14 cellular contexts compared by ENCODE assay signal in the genomic region with DNA sequence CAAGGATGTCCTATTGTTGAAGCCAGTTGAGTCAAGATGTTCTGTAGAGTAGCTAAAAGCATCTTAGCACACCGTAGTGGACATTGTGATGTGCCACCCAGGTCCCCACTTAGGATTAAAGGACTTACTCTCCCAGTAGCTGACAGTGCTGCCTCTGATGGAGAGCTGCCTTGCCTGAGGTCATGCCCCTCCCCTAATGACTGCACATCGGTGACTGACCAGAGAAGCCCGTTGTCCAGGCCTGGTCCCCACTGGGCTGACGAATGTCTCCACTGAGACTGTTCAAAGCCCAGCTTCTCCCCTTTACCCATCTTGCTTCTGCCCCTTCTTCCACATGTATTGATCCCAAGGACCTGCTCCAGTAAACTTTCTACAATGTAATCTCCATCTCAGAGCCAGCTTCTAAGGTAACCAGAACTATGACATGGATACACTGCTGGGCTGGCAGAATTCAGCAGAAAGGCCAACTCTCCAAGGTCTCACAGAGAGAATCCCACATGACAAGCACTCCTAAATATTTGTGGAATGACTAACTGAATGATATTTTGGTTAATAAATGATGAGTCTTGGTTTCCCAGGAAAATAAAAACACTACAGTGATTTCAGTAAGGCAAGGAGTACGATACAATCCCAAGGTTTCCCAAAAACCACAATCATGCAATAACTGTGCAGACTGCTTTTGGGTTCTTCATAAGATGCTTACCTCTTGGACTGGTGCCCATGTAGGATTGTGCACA.
DNase-seq lines count a peak whose midpoint lies in the region; ATAC-seq and TF ChIP-seq lines count a peak whose summit lies in the region.
"Had no signal": no experiment of that assay in that cellular context is flagged by ENCODE, and none has a peak within 500 bp of the region (broad histone marks: within the 10 kb centered on the region; RNA-seq: fewer than 3 reads in every experiment).

No MANE protein-coding gene starts in this region.

- no peak overlapping the region for H3K27ac Mint-ChIP-seq in stimulated activated naive B cell treated with anti-CD40 and anti-IgM and Interleukin-4, amounts not matched to agents 10 μg/mL and 1 μg/mL and 100 μg/mL, for 72 hours
- H3K27ac Mint-ChIP-seq in stimulated activated memory B cell treated with anti-CD40 and anti-IgM and Interleukin-4, amounts not matched to agents 10 μg/mL and 1 μg/mL and 100 μg/mL, for 72 hours = no peak overlapping the region
- H3K27ac Mint-ChIP-seq: activated naive CD4-positive, alpha-beta T cell treated with anti-CD3 and anti-CD28 coated beads, Interleukin-2, amount 50 U/mL, for 72 hours; memory B cell had no signal

- TF ChIP-seq POLR2A in ovary (IDR thresholded peaks at IDR 0.05) = no peak

- no peaks in the 10 kb centered on the region for H3K4me1 Mint-ChIP-seq in stimulated activated naive B cell treated with anti-CD40 and anti-IgM and Interleukin-4, amounts not matched to agents 10 μg/mL and 1 μg/mL and 100 μg/mL, for 72 hours
- no peaks in the 10 kb centered on the region for H3K4me1 Mint-ChIP-seq in stimulated activated memory B cell treated with anti-CD40 and anti-IgM and Interleukin-4, amounts not matched to agents 10 μg/mL and 1 μg/mL and 100 μg/mL, for 72 hours
- H3K4me1 Mint-ChIP-seq: memory B cell had no signal

- no peaks in the 10 kb centered on the region for H3K36me3 Mint-ChIP-seq in stimulated activated naive B cell treated with anti-CD40 and anti-IgM and Interleukin-4, amounts not matched to agents 10 μg/mL and 1 μg/mL and 100 μg/mL, for 72 hours
- no peaks in the 10 kb centered on the region for H3K36me3 Mint-ChIP-seq in stimulated activated memory B cell treated with anti-CD40 and anti-IgM and Interleukin-4, amounts not matched to agents 10 μg/mL and 1 μg/mL and 100 μg/mL, for 72 hours
- H3K36me3 Mint-ChIP-seq: activated naive CD4-positive, alpha-beta T cell treated with anti-CD3 and anti-CD28 coated beads, Interleukin-2, amount 50 U/mL, for 72 hours; memory B cell had no signal

- no peak overlapping the region for H2AFZ ChIP-seq in ACC112 (ENCODE audit: low read length, unreplicated experiment)

- in situ Hi-C loops in astrocyte of the spinal cord (cut with HindIII; ENCODE audit: low sequenced_read_pairs) = no loop called here

- intact Hi-C loops in Right ventricle myocardium superior (cut with DNase I) = no loop called here
- intact Hi-C loops in ovary (cut with DNase I) = no loop called here

- no peak overlapping the region for H3K4me3 ChIP-seq in ACC112 (ENCODE audit: low read depth, low read length)
- no peak overlapping the region for H3K4me3 ChIP-seq in HFF-Myc (replicated peaks; ENCODE audit: low read depth, low read length)
- no peak overlapping the region for H3K4me3 ChIP-seq in astrocyte of the spinal cord (ENCODE audit: low read depth, low read length)
- H3K4me3 ChIP-seq in ovary = no peak overlapping the region

- H3K27me3 Mint-ChIP-seq in stimulated activated naive B cell treated with anti-CD40 and anti-IgM and Interleukin-4, amounts not matched to agents 10 μg/mL and 1 μg/mL and 100 μg/mL, for 72 hours = no peaks in the 10 kb centered on the region
- peaks cover 31% of the 10 kb centered on the region for H3K27me3 Mint-ChIP-seq in stimulated activated memory B cell treated with anti-CD40 and anti-IgM and Interleukin-4, amounts not matched to agents 10 μg/mL and 1 μg/mL and 100 μg/mL, for 72 hours

- peak overlapping the region; percentile 37; the same call in 1 of the 2 replicates for H3K27ac ChIP-seq in ACC112 (ENCODE audit: low read depth, low read length)
- H3K27ac ChIP-seq in ovary = no peak overlapping the region

- no peak overlapping the region for H3K4me3 Mint-ChIP-seq in stimulated activated naive B cell treated with anti-CD40 and anti-IgM and Interleukin-4, amounts not matched to agents 10 μg/mL and 1 μg/mL and 100 μg/mL, for 72 hours
- no peak overlapping the region for H3K4me3 Mint-ChIP-seq in stimulated activated memory B cell treated with anti-CD40 and anti-IgM and Interleukin-4, amounts not matched to agents 10 μg/mL and 1 μg/mL and 100 μg/mL, for 72 hours
- H3K4me3 Mint-ChIP-seq: memory B cell, neural crest cell had no signal

- no peaks in the 10 kb centered on the region for H3K36me3 ChIP-seq in ACC112 (ENCODE audit: insufficient read depth, low read length)
- no peaks in the 10 kb centered on the region for H3K36me3 ChIP-seq in ovary

- no peak for ATAC-seq in Right ventricle myocardium superior (ENCODE audit: poor library complexity)
- ATAC-seq in stimulated activated naive B cell treated with anti-CD40 and anti-IgM and Interleukin-4, amounts not matched to agents 10 μg/mL and 1 μg/mL and 100 μg/mL, for 72 hours (replicated peaks) = no peak
- no peak for ATAC-seq in stimulated activated memory B cell treated with anti-CD40 and anti-IgM and Interleukin-4, amounts not matched to agents 10 μg/mL and 1 μg/mL and 100 μg/mL, for 72 hours
- ATAC-seq: activated naive CD4-positive, alpha-beta T cell treated with anti-CD3 and anti-CD28 coated beads, Interleukin-2, amount 50 U/mL, for 72 hours had no signal

- DNase-seq in HFF-Myc (ENCODE audit: extremely low read depth, low read depth) = peak; percentile 17
- peak; percentile 57 for DNase-seq in astrocyte of the spinal cord (ENCODE audit: low read depth, low spot score)
- peak; percentile 46 for DNase-seq in iris pigment epithelial cell (ENCODE audit: low read depth)
- DNase-seq in Right ventricle myocardium superior = no peak
- no peak for DNase-seq in ovary
- DNase-seq in stimulated activated naive B cell treated with anti-CD40 and anti-IgM and Interleukin-4, amounts not matched to agents 10 μg/mL and 1 μg/mL and 100 μg/mL, for 72 hours = no peak
- DNase-seq: NCI-H2171 treated with DMSO at 0.1 percent for 48 hours; NK-92 treated with Interleukin-12 subunit alpha and Interleukin-12 subunit beta, amount 100 ng/mL, for 24 hours; small intestine had no signal

- no peaks in the 10 kb centered on the region for H3K9me3 ChIP-seq in ovary

- peaks cover 15% of the 10 kb centered on the region for H3K4me1 ChIP-seq in ACC112 (ENCODE audit: control insufficient read depth, insufficient read depth, low read length, unreplicated experiment)
- H3K4me1 ChIP-seq in ovary (ENCODE audit: insufficient read depth) = peaks cover 15% of the 10 kb centered on the region

- no peak for TF ChIP-seq CTCF in HFF-Myc (IDR thresholded peaks at IDR 0.05; ENCODE audit: low read depth, low read length, missing control alignments)
- no peak for TF ChIP-seq CTCF in astrocyte of the spinal cord (IDR thresholded peaks at IDR 0.05; ENCODE audit: low read depth, low read length)
- TF ChIP-seq CTCF in ovary (IDR thresholded peaks at IDR 0.05) = no peak

- no peaks in the 10 kb centered on the region for H3K79me2 ChIP-seq in ACC112 (ENCODE audit: control insufficient read depth, insufficient read depth, low read length, unreplicated experiment)

- H3K9me3 Mint-ChIP-seq in stimulated activated naive B cell treated with anti-CD40 and anti-IgM and Interleukin-4, amounts not matched to agents 10 μg/mL and 1 μg/mL and 100 μg/mL, for 72 hours = no peaks in the 10 kb centered on the region
- H3K9me3 Mint-ChIP-seq in stimulated activated memory B cell treated with anti-CD40 and anti-IgM and Interleukin-4, amounts not matched to agents 10 μg/mL and 1 μg/mL and 100 μg/mL, for 72 hours = no peaks in the 10 kb centered on the region
- H3K9me3 Mint-ChIP-seq: activated naive CD4-positive, alpha-beta T cell treated with anti-CD3 and anti-CD28 coated beads, Interleukin-2, amount 50 U/mL, for 72 hours; memory B cell; neural crest cell had no signal

- 77 to 81% (median 78%) methylated on average over 5 of the region's 5 CpGs for WGBS in ovary, 3 donors

- H3K27me3 ChIP-seq in ACC112 (ENCODE audit: insufficient read depth, low read length) (no peaks in the 10 kb centered on the region), ovary (no peaks in the 10 kb centered on the region)

- TF ChIP-seq EP300 in ovary (IDR thresholded peaks at IDR 0.05) = no peak

Comparison
In these comparisons a context has a peak if more than half of its experiments do, and no peak if none do; other contexts are left out.
1. DNase-seq: peak in HFF-Myc (single experiment), astrocyte of the spinal cord (single experiment) and iris pigment epithelial cell (single experiment); none in Right ventricle myocardium superior (single experiment), ovary (0 of 5) and stimulated activated naive B cell treated with anti-CD40 and anti-IgM and Interleukin-4, amounts not matched to agents 10 μg/mL and 1 μg/mL and 100 μg/mL, for 72 hours (single experiment).